In genomic region chr3:38157562-38157961, GRCh38 we compare ENCODE assay signal across 25 cellular contexts. TPM values are rescaled to one million over a fixed set of nuclear protein-coding genes. Genes with fewer than 3 reads are reported as not detected.
DNase-seq lines count a peak whose midpoint lies in the region; FAIRE-seq and TF ChIP-seq lines count a peak whose summit lies in the region.
"Had no signal": no experiment of that assay in that cellular context is flagged by ENCODE, and none has a peak within 500 bp of the region (broad histone marks: within the 10 kb centered on the region; RNA-seq: fewer than 3 reads in every experiment).

No MANE protein-coding gene starts in this region.

- TF ChIP-seq POLR2A in H54 (IDR thresholded peaks at IDR 0.05; ENCODE audit: low read depth, low read length), result no peak

- DNase-seq in NCI-H146 (lab: John Stamatoyannopoulos, UW) (peak; percentile 51), NCI-H146 treated with DMSO at 0.1 percent for 48 hours (lab: John Stamatoyannopoulos, UW; ENCODE audit: unreplicated experiment) (no peak), LoVo (ENCODE audit: low spot score) (peak; percentile 80), RWPE1 (ENCODE audit: low spot score) (peak; percentile 59), kidney glomerular epithelial cell (lab: John Stamatoyannopoulos, UW) (peak; percentile 21), H54 (ENCODE audit: insufficient read length, low spot score) (no peak)
- DNase-seq in activated CD4-positive, alpha-beta memory T cell treated with anti-CD3 and anti-CD28 coated beads, Interleukin-2, amount 10 ng/mL, durations not matched to agents 7 days and 5 days, result no peak
- no peak for DNase-seq in stimulated activated CD4-positive, alpha-beta T cell treated with anti-CD3 and anti-CD28 coated beads, Interleukin-12 subunit alpha, Interleukin-12 subunit beta, amount 100 ng/mL, for 4 hours
- DNase-seq: activated naive CD4-positive, alpha-beta T cell treated with anti-CD3 and anti-CD28 coated beads for 36 hours; activated T-cell treated with anti-CD3 and anti-CD28 coated beads for 4 hours; CD4-positive, CD25-positive, alpha-beta regulatory T cell; colonic mucosa; hippocampal formation; KG1; kidney; mesendoderm; natural killer cell; NCI-H774; RPMI8226; stimulated activated CD4-positive, alpha-beta T cell treated with anti-CD3 and anti-CD28 coated beads, Interleukin-2, amount 100 ng/mL, for 48 hours; stomach; SW 1271; upper lobe of right lung had no signal

- FAIRE-seq in H54 (lab: Jason Lieb, UNC), result no peak
- FAIRE-seq: endometrium, kidney, TTC549 had no signal

- H3K4me1 Mint-ChIP-seq in activated CD4-positive, alpha-beta memory T cell treated with anti-CD3 and anti-CD28 coated beads, Interleukin-2, amount 10 ng/mL, durations not matched to agents 7 days and 5 days, result peaks cover 28% of the 10 kb centered on the region

- H3K27me3 Mint-ChIP-seq in activated CD4-positive, alpha-beta memory T cell treated with anti-CD3 and anti-CD28 coated beads, Interleukin-2, amount 10 ng/mL, durations not matched to agents 7 days and 5 days, result no peaks in the 10 kb centered on the region
- H3K27me3 Mint-ChIP-seq: CD4-positive, CD25-positive, alpha-beta regulatory T cell had no signal

- no peaks in the 10 kb centered on the region for H3K9me3 Mint-ChIP-seq in activated CD4-positive, alpha-beta memory T cell treated with anti-CD3 and anti-CD28 coated beads, Interleukin-2, amount 10 ng/mL, durations not matched to agents 7 days and 5 days
- H3K9me3 Mint-ChIP-seq: activated naive CD4-positive, alpha-beta T cell treated with anti-CD3 and anti-CD28 coated beads for 36 hours; CD4-positive, CD25-positive, alpha-beta regulatory T cell; natural killer cell had no signal

- no peak overlapping the region; the same call in 1 of the 2 replicates for H3K27ac ChIP-seq in RWPE1
- H3K27ac ChIP-seq: colonic mucosa, stomach, upper lobe of right lung had no signal

- POLR2A ChIA-PET in RWPE1 (lab: Yijun Ruan, JAX; ENCODE audit: low non-redundant PET), result no interaction called here
- POLR2A ChIA-PET in activated CD4-positive, alpha-beta memory T cell treated with anti-CD3 and anti-CD28 coated beads, Interleukin-2, amount 10 ng/mL, durations not matched to agents 7 days and 5 days (lab: Charles Lee), result interaction anchor here (8.2 to 12.7 kb wide), 2 partner anchors 7 to 17 kb away, joined by 109 to 116 read pairs; partner anchors contain the start of genes ACAA1, MYD88 and OXSR1

- no peak for TF ChIP-seq CTCF in RWPE1 (conservative IDR thresholded peaks at IDR 0.05; ENCODE audit: low read depth)

- no peaks in the 10 kb centered on the region for H3K36me3 Mint-ChIP-seq in activated CD4-positive, alpha-beta memory T cell treated with anti-CD3 and anti-CD28 coated beads, Interleukin-2, amount 10 ng/mL, durations not matched to agents 7 days and 5 days (ENCODE audit: low read depth)
- H3K36me3 Mint-ChIP-seq: CD4-positive, CD25-positive, alpha-beta regulatory T cell; natural killer cell had no signal

- CTCF ChIA-PET in RWPE1 (lab: Yijun Ruan, JAX), result no interaction called here
- CTCF ChIA-PET in activated CD4-positive, alpha-beta memory T cell treated with anti-CD3 and anti-CD28 coated beads, Interleukin-2, amount 10 ng/mL, durations not matched to agents 7 days and 5 days (lab: Charles Lee), result no interaction called here

- H3K27ac Mint-ChIP-seq in activated CD4-positive, alpha-beta memory T cell treated with anti-CD3 and anti-CD28 coated beads, Interleukin-2, amount 10 ng/mL, durations not matched to agents 7 days and 5 days, result no peak overlapping the region
- H3K27ac Mint-ChIP-seq: activated naive CD4-positive, alpha-beta T cell treated with anti-CD3 and anti-CD28 coated beads for 36 hours; CD4-positive, CD25-positive, alpha-beta regulatory T cell; natural killer cell had no signal

- H3K4me3 Mint-ChIP-seq in activated CD4-positive, alpha-beta memory T cell treated with anti-CD3 and anti-CD28 coated beads, Interleukin-2, amount 10 ng/mL, durations not matched to agents 7 days and 5 days, result no peak overlapping the region
- H3K4me3 Mint-ChIP-seq: activated naive CD4-positive, alpha-beta T cell treated with anti-CD3 and anti-CD28 coated beads for 36 hours; CD4-positive, CD25-positive, alpha-beta regulatory T cell; natural killer cell had no signal

RNA-seq across cellular contexts. Expression of gene OXSR1, which starts 7.8 kb away (rescaled TPM):
- total RNA-seq in activated CD4-positive, alpha-beta memory T cell treated with anti-CD3 and anti-CD28 coated beads, Interleukin-2, amount 10 ng/mL, durations not matched to agents 7 days and 5 days, result 10 to 100 TPM; 67.5 to 71.3 TPM

RNA-seq across cellular contexts. Expression of gene MYD88, which starts 19.1 kb away (rescaled TPM):
- total RNA-seq in activated CD4-positive, alpha-beta memory T cell treated with anti-CD3 and anti-CD28 coated beads, Interleukin-2, amount 10 ng/mL, durations not matched to agents 7 days and 5 days, result 10 to 100 TPM; 87.9 to 91.3 TPM

RNA-seq across cellular contexts. Expression of gene ACAA1, which starts 20.6 kb away (rescaled TPM):
- total RNA-seq in activated CD4-positive, alpha-beta memory T cell treated with anti-CD3 and anti-CD28 coated beads, Interleukin-2, amount 10 ng/mL, durations not matched to agents 7 days and 5 days, result 10 to 100 TPM; 76.8 to 77.5 TPM

Comparison
In these comparisons a context has a peak if more than half of its experiments do, and no peak if none do; other contexts are left out.
1. DNase-seq: peak in NCI-H146 (single experiment), LoVo (single experiment), RWPE1 (single experiment) and kidney glomerular epithelial cell (single experiment); none in NCI-H146 treated with DMSO at 0.1 percent for 48 hours (single experiment), activated CD4-positive, alpha-beta memory T cell treated with anti-CD3 and anti-CD28 coated beads, Interleukin-2, amount 10 ng/mL, durations not matched to agents 7 days and 5 days (single experiment), H54 (single experiment) and stimulated activated CD4-positive, alpha-beta T cell treated with anti-CD3 and anti-CD28 coated beads, Interleukin-12 subunit alpha, Interleukin-12 subunit beta, amount 100 ng/mL, for 4 hours (single experiment).